14 cellular contexts compared by ENCODE assay signal in the genomic region with DNA sequence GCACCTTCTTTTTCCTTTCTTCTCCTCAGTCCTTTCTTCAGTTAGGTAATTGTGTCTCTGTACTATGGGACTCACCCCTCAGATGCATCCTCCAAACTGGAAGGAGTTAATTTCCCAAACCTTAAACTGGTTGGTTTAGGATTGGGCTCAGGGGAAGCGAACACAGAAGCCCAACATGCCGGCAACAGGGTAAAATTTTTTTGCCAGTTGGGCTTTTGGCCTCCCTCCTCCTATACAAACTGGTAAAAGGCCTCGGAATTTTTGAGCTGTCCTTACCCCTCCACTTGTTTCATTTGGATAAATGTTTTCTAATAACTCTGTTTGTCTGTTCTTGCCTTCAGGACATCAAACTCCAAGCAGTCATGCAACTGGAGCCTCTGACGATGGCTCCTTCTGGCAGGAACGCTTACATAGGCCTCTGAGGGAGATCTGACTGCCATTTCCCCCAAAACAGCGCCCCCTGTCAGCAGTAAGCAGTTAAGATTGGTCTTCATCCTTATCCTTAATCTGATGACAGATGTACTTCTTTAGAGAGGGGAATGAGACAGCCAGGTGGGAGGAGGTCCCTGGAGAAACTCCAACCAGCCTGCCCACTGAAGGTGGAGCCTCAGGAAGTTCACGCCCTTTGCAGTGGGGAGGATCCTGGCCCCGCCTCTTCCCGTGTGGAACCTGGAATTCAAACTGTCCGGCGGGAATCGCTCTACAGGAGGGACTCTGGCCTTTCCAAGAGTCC. TPM values are rescaled to one million over a fixed set of nuclear protein-coding genes. Genes with fewer than 3 reads are reported as not detected.
DNase-seq lines count a peak whose midpoint lies in the region; ATAC-seq and TF ChIP-seq lines count a peak whose summit lies in the region.
"Had no signal": no experiment of that assay in that cellular context is flagged by ENCODE, and none has a peak within 500 bp of the region (broad histone marks: within the 10 kb centered on the region; RNA-seq: fewer than 3 reads in every experiment).

No MANE protein-coding gene starts in this region.

- no peak overlapping the region for H3K4me3 Mint-ChIP-seq in activated CD8-positive, alpha-beta T cell treated with anti-CD3 and anti-CD28 coated beads for 36 hours
- H3K4me3 Mint-ChIP-seq in activated CD8-positive, alpha-beta T cell treated with anti-CD3 and anti-CD28 coated beads, Interleukin-2, amount 10 ng/mL, durations not matched to agents 7 days and 5 days, result no peak overlapping the region
- no peak overlapping the region for H3K4me3 Mint-ChIP-seq in stimulated activated memory B cell treated with anti-CD40 and anti-IgM and Interleukin-4, amounts not matched to agents 10 μg/mL and 1 μg/mL and 100 μg/mL, for 72 hours
- H3K4me3 Mint-ChIP-seq: activated T-helper 1 cell treated with anti-CD3 and anti-CD28 coated beads, Interleukin-12 subunit alpha, Interleukin-12 subunit beta, Interleukin-2, Interleukin-4 antibody, amounts not matched to agents 30 ng/mL and 10 ng/mL and 1 ng/mL, durations not matched to agents 14 hours and 24 hours and 36 hours; central memory CD8-positive, alpha-beta T cell had no signal

- POLR2A ChIA-PET in activated CD8-positive, alpha-beta T cell treated with anti-CD3 and anti-CD28 coated beads for 36 hours (lab: Charles Lee), result no interaction called here
- POLR2A ChIA-PET in activated CD8-positive, alpha-beta T cell treated with anti-CD3 and anti-CD28 coated beads, Interleukin-2, amount 10 ng/mL, durations not matched to agents 7 days and 5 days (lab: Charles Lee), result no interaction called here

- peak; percentile 1 for TF ChIP-seq CTCF in activated CD8-positive, alpha-beta T cell treated with anti-CD3 and anti-CD28 coated beads for 36 hours (IDR thresholded peaks at IDR 0.05)

- H3K36me3 Mint-ChIP-seq in activated CD8-positive, alpha-beta T cell treated with anti-CD3 and anti-CD28 coated beads for 36 hours (ENCODE audit: low read depth), result no peaks in the 10 kb centered on the region
- no peaks in the 10 kb centered on the region for H3K36me3 Mint-ChIP-seq in activated CD8-positive, alpha-beta T cell treated with anti-CD3 and anti-CD28 coated beads, Interleukin-2, amount 10 ng/mL, durations not matched to agents 7 days and 5 days (ENCODE audit: low read depth)
- no peaks in the 10 kb centered on the region for H3K36me3 Mint-ChIP-seq in stimulated activated memory B cell treated with anti-CD40 and anti-IgM and Interleukin-4, amounts not matched to agents 10 μg/mL and 1 μg/mL and 100 μg/mL, for 72 hours

- no peak overlapping the region for H3K27ac Mint-ChIP-seq in activated CD8-positive, alpha-beta T cell treated with anti-CD3 and anti-CD28 coated beads for 36 hours
- H3K27ac Mint-ChIP-seq in activated CD8-positive, alpha-beta T cell treated with anti-CD3 and anti-CD28 coated beads, Interleukin-2, amount 10 ng/mL, durations not matched to agents 7 days and 5 days, result no peak overlapping the region
- no peak overlapping the region for H3K27ac Mint-ChIP-seq in stimulated activated memory B cell treated with anti-CD40 and anti-IgM and Interleukin-4, amounts not matched to agents 10 μg/mL and 1 μg/mL and 100 μg/mL, for 72 hours
- H3K27ac Mint-ChIP-seq: activated T-helper 1 cell treated with anti-CD3 and anti-CD28 coated beads, Interleukin-12 subunit alpha, Interleukin-12 subunit beta, Interleukin-2, Interleukin-4 antibody, amounts not matched to agents 30 ng/mL and 10 ng/mL and 1 ng/mL, durations not matched to agents 14 hours and 24 hours and 36 hours had no signal

- ATAC-seq in activated CD8-positive, alpha-beta T cell treated with anti-CD3 and anti-CD28 coated beads for 36 hours, result no peak
- no peak for ATAC-seq in activated CD8-positive, alpha-beta T cell treated with anti-CD3 and anti-CD28 coated beads, Interleukin-2, amount 10 ng/mL, durations not matched to agents 7 days and 5 days
- ATAC-seq in HG03378 (IDR thresholded peaks at IDR 0.05; ENCODE audit: unreplicated experiment) (no peak), HG02588 (IDR thresholded peaks at IDR 0.05; ENCODE audit: unreplicated experiment) (no peak)
- no peak for ATAC-seq in stimulated activated memory B cell treated with anti-CD40 and anti-IgM and Interleukin-4, amounts not matched to agents 10 μg/mL and 1 μg/mL and 100 μg/mL, for 72 hours

- CTCF ChIA-PET in activated CD8-positive, alpha-beta T cell treated with anti-CD3 and anti-CD28 coated beads for 36 hours (lab: Charles Lee), result interaction anchor here (0.9 kb wide), 1 partner anchor 19 kb away, joined by 3 read pairs; no protein-coding TSS in a partner anchor
- CTCF ChIA-PET in activated CD8-positive, alpha-beta T cell treated with anti-CD3 and anti-CD28 coated beads, Interleukin-2, amount 10 ng/mL, durations not matched to agents 7 days and 5 days (lab: Charles Lee), result no interaction called here

- H3K4me1 Mint-ChIP-seq in activated CD8-positive, alpha-beta T cell treated with anti-CD3 and anti-CD28 coated beads for 36 hours (ENCODE audit: low read depth), result no peaks in the 10 kb centered on the region
- H3K4me1 Mint-ChIP-seq in activated CD8-positive, alpha-beta T cell treated with anti-CD3 and anti-CD28 coated beads, Interleukin-2, amount 10 ng/mL, durations not matched to agents 7 days and 5 days (ENCODE audit: low read depth), result no peaks in the 10 kb centered on the region
- no peaks in the 10 kb centered on the region for H3K4me1 Mint-ChIP-seq in stimulated activated memory B cell treated with anti-CD40 and anti-IgM and Interleukin-4, amounts not matched to agents 10 μg/mL and 1 μg/mL and 100 μg/mL, for 72 hours
- H3K4me1 Mint-ChIP-seq: central memory CD8-positive, alpha-beta T cell had no signal

- H3K27me3 Mint-ChIP-seq in activated CD8-positive, alpha-beta T cell treated with anti-CD3 and anti-CD28 coated beads for 36 hours, result no peaks in the 10 kb centered on the region
- H3K27me3 Mint-ChIP-seq in activated CD8-positive, alpha-beta T cell treated with anti-CD3 and anti-CD28 coated beads, Interleukin-2, amount 10 ng/mL, durations not matched to agents 7 days and 5 days (ENCODE audit: low read depth), result no peaks in the 10 kb centered on the region
- H3K27me3 Mint-ChIP-seq in stimulated activated memory B cell treated with anti-CD40 and anti-IgM and Interleukin-4, amounts not matched to agents 10 μg/mL and 1 μg/mL and 100 μg/mL, for 72 hours, result no peaks in the 10 kb centered on the region
- H3K27me3 Mint-ChIP-seq: central memory CD8-positive, alpha-beta T cell had no signal

- peaks cover 11% of the 10 kb centered on the region for H3K9me3 Mint-ChIP-seq in activated CD8-positive, alpha-beta T cell treated with anti-CD3 and anti-CD28 coated beads for 36 hours
- peaks cover 12% of the 10 kb centered on the region for H3K9me3 Mint-ChIP-seq in activated CD8-positive, alpha-beta T cell treated with anti-CD3 and anti-CD28 coated beads, Interleukin-2, amount 10 ng/mL, durations not matched to agents 7 days and 5 days (ENCODE audit: insufficient read depth)
- peaks cover 12% of the 10 kb centered on the region for H3K9me3 Mint-ChIP-seq in stimulated activated memory B cell treated with anti-CD40 and anti-IgM and Interleukin-4, amounts not matched to agents 10 μg/mL and 1 μg/mL and 100 μg/mL, for 72 hours

- peak; percentile 5 for DNase-seq in activated CD8-positive, alpha-beta T cell treated with anti-CD3 and anti-CD28 coated beads for 36 hours
- DNase-seq in activated CD8-positive, alpha-beta T cell treated with anti-CD3 and anti-CD28 coated beads, Interleukin-2, amount 10 ng/mL, durations not matched to agents 7 days and 5 days, result no peak
- peak; percentile 0 for DNase-seq in NCI-H524 treated with DMSO at 0.1 percent for 48 hours (lab: John Stamatoyannopoulos, UW)
- DNase-seq in cerebellar cortex (ENCODE audit: low spot score), result peak; percentile 9
- no peak for DNase-seq in posterior vena cava (ENCODE audit: low spot score)
- DNase-seq: T-helper 9 cell had no signal

- intact Hi-C loops in activated CD8-positive, alpha-beta T cell treated with anti-CD3 and anti-CD28 coated beads for 36 hours (cut with micrococcal nuclease), result no loop called here
- intact Hi-C loops in posterior vena cava (cut with DNase I), result no loop called here

RNA-seq across cellular contexts. Expression of a gene that starts 57.8 kb away (rescaled TPM):
- total RNA-seq in activated CD8-positive, alpha-beta T cell treated with anti-CD3 and anti-CD28 coated beads for 36 hours, result not detected
- not detected for total RNA-seq in activated CD8-positive, alpha-beta T cell treated with anti-CD3 and anti-CD28 coated beads, Interleukin-2, amount 10 ng/mL, durations not matched to agents 7 days and 5 days
- under 1 TPM; 0.14 to 0.23 TPM for total RNA-seq in posterior vena cava
- total RNA-seq: activated T-helper 1 cell treated with anti-CD3 and anti-CD28 coated beads, Interleukin-12 subunit alpha, Interleukin-12 subunit beta, Interleukin-2, Interleukin-4 antibody, amounts not matched to agents 30 ng/mL and 10 ng/mL and 1 ng/mL, durations not matched to agents 14 hours and 24 hours and 36 hours; frontal cortex; lung microvascular endothelial cell; NCI-H460 had no signal

Comparison
In these comparisons a context has a peak if more than half of its experiments do, and no peak if none do; other contexts are left out.
1. DNase-seq: peak in activated CD8-positive, alpha-beta T cell treated with anti-CD3 and anti-CD28 coated beads for 36 hours (single experiment), NCI-H524 treated with DMSO at 0.1 percent for 48 hours (single experiment) and cerebellar cortex (single experiment); none in activated CD8-positive, alpha-beta T cell treated with anti-CD3 and anti-CD28 coated beads, Interleukin-2, amount 10 ng/mL, durations not matched to agents 7 days and 5 days (single experiment) and posterior vena cava (single experiment).